10 cellular contexts compared by ENCODE assay signal in the genomic region with DNA sequence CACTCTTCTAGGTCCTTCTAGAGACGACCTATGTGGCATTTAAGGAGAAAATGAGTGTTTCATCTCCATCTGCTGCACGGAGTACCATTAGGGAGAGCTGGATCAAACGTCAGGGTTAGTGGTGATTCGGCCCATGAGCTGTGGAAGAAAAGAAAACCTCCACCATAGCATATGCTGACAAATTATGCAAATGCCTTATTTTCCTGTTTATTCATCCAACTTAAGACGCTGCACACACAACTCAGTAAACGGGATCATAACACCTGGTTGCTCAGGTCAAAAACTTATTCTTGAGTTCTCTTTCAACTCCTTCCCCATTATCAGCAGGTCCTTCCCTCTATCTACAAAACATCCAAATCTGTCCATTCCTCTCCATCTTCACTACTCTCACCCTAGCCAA. TPM values are rescaled to one million over a fixed set of nuclear protein-coding genes. Genes with fewer than 3 reads are reported as not detected.
DNase-seq lines count a peak whose midpoint lies in the region; ATAC-seq and TF ChIP-seq lines count a peak whose summit lies in the region.
"Had no signal": no experiment of that assay in that cellular context is flagged by ENCODE, and none has a peak within 500 bp of the region (broad histone marks: within the 10 kb centered on the region; RNA-seq: fewer than 3 reads in every experiment).

No MANE protein-coding gene starts in this region.

- peaks cover 26 to 44% (median 33%) of the 10 kb centered on the region in 4 donors for H3K4me1 Mint-ChIP-seq in CD4-positive, alpha-beta memory T cell
- peaks cover 15 to 27% (median 20%) of the 10 kb centered on the region in 3 donors for H3K4me1 Mint-ChIP-seq in IgD-negative memory B cell
- peaks cover 35% of the 10 kb centered on the region for H3K4me1 Mint-ChIP-seq in activated naive CD8-positive, alpha-beta T cell treated with anti-CD3 and anti-CD28 coated beads, Interleukin-2, amount 50 U/mL, for 24 hours
- H3K4me1 Mint-ChIP-seq in nephron = peaks cover 42% of the 10 kb centered on the region

- DNase-seq in CD4-positive, alpha-beta memory T cell = no peak
- no peak for DNase-seq in activated naive CD8-positive, alpha-beta T cell treated with anti-CD3 and anti-CD28 coated beads, Interleukin-2, amount 50 U/mL, for 24 hours
- no peak for DNase-seq in epidermal melanocyte (ENCODE audit: insufficient read length, low spot score)
- DNase-seq in RPMI8226 = no peak
- no peak for DNase-seq in lower lobe of right lung

- TF ChIP-seq CTCF in nephron (IDR thresholded peaks at IDR 0.05; ENCODE audit: unreplicated experiment in 3 of 3) (no peak), lower lobe of right lung (IDR thresholded peaks at IDR 0.05) (no peak)

- no peaks in the 10 kb centered on the region for H3K36me3 ChIP-seq in CD4-positive, alpha-beta memory T cell (ENCODE audit: insufficient read depth, low read length)
- H3K36me3 ChIP-seq in lower lobe of right lung = no peaks in the 10 kb centered on the region
- H3K36me3 ChIP-seq: neutrophil had no signal

- H3K27me3 ChIP-seq in CD4-positive, alpha-beta memory T cell (ENCODE audit: insufficient read depth, low read length) = no peaks in the 10 kb centered on the region
- H3K27me3 ChIP-seq in lower lobe of right lung (ENCODE audit: low read depth) = no peaks in the 10 kb centered on the region

- peak overlapping the region; percentile 84 to 93 (median 90) for H3K4me3 Mint-ChIP-seq in CD4-positive, alpha-beta memory T cell
- peak overlapping the region; percentile 10 to 95 (median 90) for H3K4me3 Mint-ChIP-seq in IgD-negative memory B cell
- H3K4me3 Mint-ChIP-seq in activated naive CD8-positive, alpha-beta T cell treated with anti-CD3 and anti-CD28 coated beads, Interleukin-2, amount 50 U/mL, for 24 hours = peak overlapping the region; percentile 84
- peak overlapping the region; percentile 85 to 91 (median 90) for H3K4me3 Mint-ChIP-seq in nephron

- intact Hi-C loops in CD4-positive, alpha-beta memory T cell (cut with micrococcal nuclease) = loop anchor here (1.0 to 5.0 kb wide), 2 partner anchors 54 to 184 kb away; partner anchors contain the start of gene UQCRC2
- intact Hi-C loops in lower lobe of right lung (cut with DNase I) = loop anchor here (10.0 kb wide), 1 partner anchor 68 kb away; no protein-coding TSS in a partner anchor

- H3K27ac ChIP-seq in CD4-positive, alpha-beta memory T cell (ENCODE audit: low read depth, low read length) = peak overlapping the region; percentile 78
- no peak overlapping the region for H3K27ac ChIP-seq in lower lobe of right lung
- H3K27ac ChIP-seq: HL-60 had no signal

- H3K9me3 Mint-ChIP-seq in CD4-positive, alpha-beta memory T cell = no peaks in the 10 kb centered on the region
- H3K9me3 Mint-ChIP-seq in IgD-negative memory B cell = no peaks in the 10 kb centered on the region
- H3K9me3 Mint-ChIP-seq in activated naive CD8-positive, alpha-beta T cell treated with anti-CD3 and anti-CD28 coated beads, Interleukin-2, amount 50 U/mL, for 24 hours = no peaks in the 10 kb centered on the region
- no peaks in the 10 kb centered on the region for H3K9me3 Mint-ChIP-seq in nephron

- H3K27me3 Mint-ChIP-seq in CD4-positive, alpha-beta memory T cell = no peaks in the 10 kb centered on the region
- H3K27me3 Mint-ChIP-seq in IgD-negative memory B cell (no peaks in the 10 kb centered on the region), nephron (ENCODE audit: low read depth) (peaks cover 15% of the 10 kb centered on the region)
- no peaks in the 10 kb centered on the region for H3K27me3 Mint-ChIP-seq in activated naive CD8-positive, alpha-beta T cell treated with anti-CD3 and anti-CD28 coated beads, Interleukin-2, amount 50 U/mL, for 24 hours

- peak overlapping the region in 1 of 2 donors; percentile 74 for H3K4me3 ChIP-seq in CD4-positive, alpha-beta memory T cell (ENCODE audit: low read length in 2 of 2)
- no peak overlapping the region for H3K4me3 ChIP-seq in lower lobe of right lung

- CTCF ChIA-PET in CD4-positive, alpha-beta memory T cell (lab: Charles Lee; ENCODE audit: partially characterized antibody) = interaction anchor here (1.3 to 12.8 kb wide), 5 partner anchors 8 to 291 kb away, joined by 3 to 181 read pairs (median 17); partner anchors contain the start of gene POLR3E

- H3K27ac Mint-ChIP-seq in CD4-positive, alpha-beta memory T cell = peak overlapping the region; percentile 1 to 97 (median 87)
- H3K27ac Mint-ChIP-seq in IgD-negative memory B cell (peak overlapping the region in 2 of 3 donors; percentile 13 to 89), nephron (peak overlapping the region in 1 of 3 experiments; percentile 69)
- peak overlapping the region; percentile 73 for H3K27ac Mint-ChIP-seq in activated naive CD8-positive, alpha-beta T cell treated with anti-CD3 and anti-CD28 coated beads, Interleukin-2, amount 50 U/mL, for 24 hours

- peaks cover 0 to 3% of the 10 kb centered on the region in 2 donors for H3K36me3 Mint-ChIP-seq in CD4-positive, alpha-beta memory T cell
- H3K36me3 Mint-ChIP-seq in IgD-negative memory B cell (peaks cover 1% of the 10 kb centered on the region), nephron (ENCODE audit: low read depth) (no peaks in the 10 kb centered on the region)
- H3K36me3 Mint-ChIP-seq in activated naive CD8-positive, alpha-beta T cell treated with anti-CD3 and anti-CD28 coated beads, Interleukin-2, amount 50 U/mL, for 24 hours (ENCODE audit: low read depth) = peaks cover 3% of the 10 kb centered on the region

- H3K4me1 ChIP-seq in CD4-positive, alpha-beta memory T cell (ENCODE audit: insufficient read depth, low read length) = peaks cover 38% of the 10 kb centered on the region
- peaks cover 30% of the 10 kb centered on the region for H3K4me1 ChIP-seq in lower lobe of right lung

- ATAC-seq in activated naive CD8-positive, alpha-beta T cell treated with anti-CD3 and anti-CD28 coated beads, Interleukin-2, amount 50 U/mL, for 24 hours = no peak
- ATAC-seq in lower lobe of right lung = no peak

- no peaks in the 10 kb centered on the region for H3K9me3 ChIP-seq in CD4-positive, alpha-beta memory T cell (ENCODE audit: control insufficient read depth in 1 of 2, low read length in 2 of 2)
- no peaks in the 10 kb centered on the region for H3K9me3 ChIP-seq in lower lobe of right lung
- H3K9me3 ChIP-seq: neutrophil had no signal

- POLR2A ChIA-PET in CD4-positive, alpha-beta memory T cell (lab: Charles Lee; ENCODE audit: partially characterized antibody) = interaction anchor here (0.7 to 4.5 kb wide), 6 partner anchors 10 to 291 kb away, joined by 3 to 98 read pairs (median 15); partner anchors contain the start of genes POLR3E and UQCRC2

RNA-seq across cellular contexts. Expression of gene MOSMO, which starts 1.3 kb away (rescaled TPM):
- 10 to 100 TPM; 21.9 to 23.4 TPM for total RNA-seq in CD4-positive, alpha-beta memory T cell
- 1 to 10 TPM; 3.2 to 6.3 TPM for polyA plus RNA-seq in CD4-positive, alpha-beta memory T cell
- 4.1 TPM for polyA plus RNA-seq in IgD-negative memory B cell
- total RNA-seq in lower lobe of right lung = 15.4 TPM

RNA-seq across cellular contexts. Expression of gene PDZD9, which starts 5.7 kb away (rescaled TPM):
- total RNA-seq in CD4-positive, alpha-beta memory T cell = not detected
- polyA plus RNA-seq in CD4-positive, alpha-beta memory T cell = under 1 TPM; 0.30 to 0.37 TPM
- not detected for polyA plus RNA-seq in IgD-negative memory B cell
- not detected for total RNA-seq in lower lobe of right lung
- total RNA-seq: Right ventricle myocardium inferior had no signal

RNA-seq across cellular contexts. Expression of gene UQCRC2, which starts 53.5 kb away (rescaled TPM):
- 100 to 1,000 TPM; 170 to 177 TPM for total RNA-seq in CD4-positive, alpha-beta memory T cell
- polyA plus RNA-seq in CD4-positive, alpha-beta memory T cell = 100 to 1,000 TPM; 156 to 258 TPM
- 144 TPM for polyA plus RNA-seq in IgD-negative memory B cell
- total RNA-seq in lower lobe of right lung = 170 TPM
